In genomic region chr10:15515207-15515606, GRCh38 we compare ENCODE assay signal across 13 cellular contexts.
A peak's percentile ranks its signal among the peaks of the same experiment; 100 is the strongest.
DNase-seq lines count a peak whose midpoint lies in the region; ATAC-seq and TF ChIP-seq lines count a peak whose summit lies in the region.
"Had no signal": no experiment of that assay in that cellular context is flagged by ENCODE, and none has a peak within 500 bp of the region (broad histone marks: within the 10 kb centered on the region; RNA-seq: fewer than 3 reads in every experiment).

No MANE protein-coding gene starts in this region.

- no peak for TF ChIP-seq POLR2A in suprapubic skin (IDR thresholded peaks at IDR 0.05)

- DNase-seq in GM04504 (ENCODE audit: low read depth) (peak; percentile 60), mammary epithelial cell (no peak), left colon (peak; percentile 35 to 38), suprapubic skin (ENCODE audit: low spot score in 2 of 2) (peak in 1 of 2 donors; percentile 63), NCI-H524 (lab: John Stamatoyannopoulos, UW) (no peak)
- DNase-seq: activated CD4-positive, alpha-beta T cell treated with anti-CD3 and anti-CD28 coated beads, Interleukin-2, amount 50 U/mL, for 48 hours; CD8-positive, alpha-beta T cell; GF-D8; NCI-H2107; SIG-M5; tibial artery had no signal

- ATAC-seq in left colon (peak; percentile 67), GM19463 (IDR thresholded peaks at IDR 0.05; ENCODE audit: unreplicated experiment) (no peak), SK-N-SH treated with all-trans-retinoic acid at 6 μM for 48 hours (no peak)
- ATAC-seq: CD8-positive, alpha-beta T cell had no signal

- H3K9ac ChIP-seq in mammary epithelial cell (ENCODE audit: insufficient read depth, low read length), result no peak overlapping the region

- no TSS peak for BruUV-seq in mammary epithelial cell (replicated peaks; lab: Mats Ljungman, UMichigan)

- H3K4me2 ChIP-seq in mammary epithelial cell (ENCODE audit: insufficient read depth, low read depth, low read length), result no peak overlapping the region

- H3K27ac ChIP-seq in mammary epithelial cell (ENCODE audit: insufficient read depth, low read depth, low read length) (no peak overlapping the region), suprapubic skin (peak overlapping the region; percentile 44)
- H3K27ac ChIP-seq: tibial artery had no signal

- H3K36me3 ChIP-seq in mammary epithelial cell (ENCODE audit: insufficient read depth, low read length), result no peaks in the 10 kb centered on the region
- no peaks in the 10 kb centered on the region for H3K36me3 ChIP-seq in suprapubic skin

- in situ Hi-C loops in mammary epithelial cell (cut with MboI; ENCODE audit: low sequenced_read_pairs in 2 of 2), result no loop called here

- H3K4me3 ChIP-seq in mammary epithelial cell (replicated peaks in 1 of 3; ENCODE audit: insufficient read depth in 1 of 3, low read depth in 2 of 3, low read length in 3 of 3), result no peak overlapping the region
- no peak overlapping the region for H3K4me3 ChIP-seq in suprapubic skin
- H3K4me3 ChIP-seq: tibial artery had no signal

- intact Hi-C loops in mammary epithelial cell (cut with micrococcal nuclease) (no loop called here), left colon (cut with DNase I, micrococcal nuclease) (no loop called here)

- H3K4me1 ChIP-seq in mammary epithelial cell (ENCODE audit: insufficient read depth, low read length) (no peaks in the 10 kb centered on the region), suprapubic skin (peaks cover 3% of the 10 kb centered on the region)

- dilution Hi-C loops in mammary epithelial cell (cut with HindIII; ENCODE audit: low sequenced_read_pairs), result loop anchor here (5.0 kb wide), 1 partner anchor 177 kb away; no protein-coding TSS in a partner anchor

- 7% methylated on average over 7 of the region's 7 CpGs for WGBS in mammary epithelial cell (ENCODE audit: low coverage, missing lambda C conversion rate)
- WGBS in suprapubic skin, result 31% methylated on average over 7 of the region's 7 CpGs

- H3K79me2 ChIP-seq in mammary epithelial cell (ENCODE audit: insufficient read depth, low read length), result no peaks in the 10 kb centered on the region

- TF ChIP-seq EP300 in suprapubic skin (IDR thresholded peaks at IDR 0.05), result no peak

- H2AFZ ChIP-seq in mammary epithelial cell (ENCODE audit: low read depth, low read length), result peak overlapping the region; percentile 52

- TF ChIP-seq CTCF in mammary epithelial cell (conservative IDR thresholded peaks at IDR 0.05 in 1 of 2, IDR thresholded peaks at IDR 0.05 in 1 of 2; ENCODE audit: extremely low read depth in 1 of 2, insufficient read depth in 1 of 2, low read depth in 1 of 2, low read length in 2 of 2) (no peak), suprapubic skin (IDR thresholded peaks at IDR 0.05) (no peak)

- no peaks in the 10 kb centered on the region for H3K9me3 ChIP-seq in mammary epithelial cell (replicated peaks; ENCODE audit: insufficient read depth, low read length)
- no peaks in the 10 kb centered on the region for H3K9me3 ChIP-seq in suprapubic skin
- H3K9me3 ChIP-seq: tibial artery had no signal

- no peaks in the 10 kb centered on the region for H4K20me1 ChIP-seq in mammary epithelial cell (ENCODE audit: insufficient read depth, low read length)

- no peaks in the 10 kb centered on the region for H3K27me3 ChIP-seq in mammary epithelial cell (ENCODE audit: insufficient read depth, low read length)
- no peaks in the 10 kb centered on the region for H3K27me3 ChIP-seq in suprapubic skin
- H3K27me3 ChIP-seq: tibial artery had no signal

- CTCF ChIA-PET in mammary epithelial cell (lab: Charles Lee; ENCODE audit: low non-redundant PET), result no interaction called here

TF ChIP-seq in SK-N-SH treated with all-trans-retinoic acid at 6 μM for 48 hours, 23 proteins besides CTCF, POLR2A, EP300 and RAD21:
- no peak for TF ChIP-seq ZNF8 (CRISPR knock-in tag; IDR thresholded peaks at IDR 0.05)
- no peak for TF ChIP-seq ARNTL (CRISPR knock-in tag; IDR thresholded peaks at IDR 0.05; ENCODE audit: borderline replicate concordance, low read depth)
- TF ChIP-seq ZC3H10 (CRISPR knock-in tag; IDR thresholded peaks at IDR 0.05), result no peak
- no peak for TF ChIP-seq ZFP3 (CRISPR knock-in tag; IDR thresholded peaks at IDR 0.05)

Comparison
In these comparisons a context has a peak if more than half of its experiments do, and no peak if none do; other contexts are left out.
1. DNase-seq: peak in GM04504 (single experiment) and left colon (2 of 2); none in mammary epithelial cell (single experiment) and NCI-H524 (0 of 2).